Comparison of ENCODE assay signal across 8 cellular contexts in genomic region chrX:47831788-47832187, GRCh38. TPM values are rescaled to one million over a fixed set of nuclear protein-coding genes. Genes with fewer than 3 reads are reported as not detected.
DNase-seq lines count a peak whose midpoint lies in the region; ATAC-seq and TF ChIP-seq lines count a peak whose summit lies in the region.

No MANE protein-coding gene starts in this region.

- no peaks in the 10 kb centered on the region for H3K9me2 ChIP-seq in GM23338 (ENCODE audit: insufficient read depth)

- no peak overlapping the region for H3K4me3 ChIP-seq in GM23338

- DNase-seq in AML-193 (lab: John Stamatoyannopoulos, UW) (peak; percentile 27 to 34), GM23338 (ENCODE audit: low spot score) (peak; percentile 68), NCI-H446 treated with DMSO at 0.1 percent for 48 hours (lab: John Stamatoyannopoulos, UW) (peak; percentile 3), neural crest cell (ENCODE audit: low read depth, low spot score) (peak; percentile 27)
- peak; percentile 85 for DNase-seq in activated CD4-positive, alpha-beta T cell treated with anti-CD3 and anti-CD28 coated beads, Interleukin-2, amount 10 ng/mL, durations not matched to agents 24 days and 14 days
- DNase-seq in effector memory CD8-positive, alpha-beta T cell, result peak; percentile 46 to 49 (median 48)

- H3K9me3 Mint-ChIP-seq in GM23338, result no peaks in the 10 kb centered on the region
- no peaks in the 10 kb centered on the region for H3K9me3 Mint-ChIP-seq in activated CD4-positive, alpha-beta T cell treated with anti-CD3 and anti-CD28 coated beads, Interleukin-2, amount 10 ng/mL, durations not matched to agents 24 days and 14 days
- H3K9me3 Mint-ChIP-seq in effector memory CD8-positive, alpha-beta T cell, result no peaks in the 10 kb centered on the region
- no peaks in the 10 kb centered on the region for H3K9me3 Mint-ChIP-seq in neural crest cell

- no peaks in the 10 kb centered on the region for H3F3A ChIP-seq in GM23338 (replicated peaks; ENCODE audit: low read depth)

- H3K27me3 ChIP-seq in GM23338 (ENCODE audit: insufficient read depth), result no peaks in the 10 kb centered on the region

- H3K36me3 ChIP-seq in GM23338 (ENCODE audit: insufficient read depth), result no peaks in the 10 kb centered on the region

- H3K36me3 Mint-ChIP-seq in GM23338 (ENCODE audit: low read depth) (no peaks in the 10 kb centered on the region), neural crest cell (ENCODE audit: low read depth) (no peaks in the 10 kb centered on the region)
- H3K36me3 Mint-ChIP-seq in activated CD4-positive, alpha-beta T cell treated with anti-CD3 and anti-CD28 coated beads, Interleukin-2, amount 10 ng/mL, durations not matched to agents 24 days and 14 days (ENCODE audit: low read depth), result peaks cover 5% of the 10 kb centered on the region
- peaks cover 5% of the 10 kb centered on the region for H3K36me3 Mint-ChIP-seq in effector memory CD8-positive, alpha-beta T cell (ENCODE audit: insufficient read depth)

- TF ChIP-seq CTCF in GM23338 (conservative IDR thresholded peaks at IDR 0.05; ENCODE audit: low read depth in 2 of 2), result peak; percentile 69 to 79
- peak; percentile 69 for TF ChIP-seq CTCF in neural crest cell (conservative IDR thresholded peaks at IDR 0.05)

- peaks cover 8% of the 10 kb centered on the region; the same call in 1 of the 2 replicates for H3K4me1 ChIP-seq in GM23338 (ENCODE audit: insufficient read depth)

- H3K79me2 ChIP-seq in GM23338 (replicated peaks; ENCODE audit: insufficient read depth), result no peaks in the 10 kb centered on the region

- H3K27ac ChIP-seq in GM23338 (ENCODE audit: low read depth), result no peak overlapping the region

- H4K20me1 ChIP-seq in GM23338 (replicated peaks; ENCODE audit: insufficient read depth), result no peaks in the 10 kb centered on the region

- ATAC-seq in GM23338 (peak; percentile 45), HG03045 (IDR thresholded peaks at IDR 0.05; ENCODE audit: unreplicated experiment) (no peak), GM19452 (IDR thresholded peaks at IDR 0.05; ENCODE audit: unreplicated experiment) (no peak)
- ATAC-seq in effector memory CD8-positive, alpha-beta T cell (replicated peaks), result peak; percentile 23

- H3K4me1 Mint-ChIP-seq in GM23338, result peaks cover 6% of the 10 kb centered on the region; the same call in 2 of the 3 replicates
- peaks cover 7% of the 10 kb centered on the region for H3K4me1 Mint-ChIP-seq in activated CD4-positive, alpha-beta T cell treated with anti-CD3 and anti-CD28 coated beads, Interleukin-2, amount 10 ng/mL, durations not matched to agents 24 days and 14 days
- peaks cover 8 to 10% of the 10 kb centered on the region in 2 donors for H3K4me1 Mint-ChIP-seq in effector memory CD8-positive, alpha-beta T cell (ENCODE audit: low read depth in 2 of 2)
- H3K4me1 Mint-ChIP-seq in neural crest cell, result peaks cover 11% of the 10 kb centered on the region

- H3K4me2 ChIP-seq in GM23338, result no peak overlapping the region

- H3K27me3 Mint-ChIP-seq in GM23338 (ENCODE audit: insufficient read depth, low read depth, poor library complexity), result peaks cover 7% of the 10 kb centered on the region
- H3K27me3 Mint-ChIP-seq in activated CD4-positive, alpha-beta T cell treated with anti-CD3 and anti-CD28 coated beads, Interleukin-2, amount 10 ng/mL, durations not matched to agents 24 days and 14 days, result no peaks in the 10 kb centered on the region
- H3K27me3 Mint-ChIP-seq in effector memory CD8-positive, alpha-beta T cell, result no peaks in the 10 kb centered on the region
- H3K27me3 Mint-ChIP-seq in neural crest cell (ENCODE audit: low read depth), result no peaks in the 10 kb centered on the region

- no peak overlapping the region for H2AFZ ChIP-seq in GM23338

- no peak overlapping the region for H3K4me3 Mint-ChIP-seq in GM23338
- H3K4me3 Mint-ChIP-seq in activated CD4-positive, alpha-beta T cell treated with anti-CD3 and anti-CD28 coated beads, Interleukin-2, amount 10 ng/mL, durations not matched to agents 24 days and 14 days, result no peak overlapping the region
- H3K4me3 Mint-ChIP-seq in effector memory CD8-positive, alpha-beta T cell, result no peak overlapping the region
- H3K4me3 Mint-ChIP-seq in neural crest cell, result no peak overlapping the region

- intact Hi-C loops in activated CD4-positive, alpha-beta T cell treated with anti-CD3 and anti-CD28 coated beads, Interleukin-2, amount 10 ng/mL, durations not matched to agents 24 days and 14 days (cut with micrococcal nuclease), result loop anchor here (1.0 kb wide), 1 partner anchor 195 kb away; no protein-coding TSS in a partner anchor

- H3K27ac Mint-ChIP-seq in GM23338 (no peak overlapping the region), neural crest cell (ENCODE audit: unreplicated experiment) (no peak overlapping the region)
- H3K27ac Mint-ChIP-seq in activated CD4-positive, alpha-beta T cell treated with anti-CD3 and anti-CD28 coated beads, Interleukin-2, amount 10 ng/mL, durations not matched to agents 24 days and 14 days, result no peak overlapping the region
- no peak overlapping the region for H3K27ac Mint-ChIP-seq in effector memory CD8-positive, alpha-beta T cell

TF ChIP-seq in GM23338, 12 proteins besides CTCF, POLR2A, EP300 and RAD21:
- TF ChIP-seq ZNF331 (CRISPR knock-in tag; IDR thresholded peaks at IDR 0.05; ENCODE audit: low read depth) (no peak), ZNF462 (CRISPR knock-in tag; IDR thresholded peaks at IDR 0.05) (no peak), STAT1 (IDR thresholded peaks at IDR 0.05; ENCODE audit: unreplicated experiment) (no peak), POLR2AphosphoS5 (IDR thresholded peaks at IDR 0.05; ENCODE audit: low read depth) (no peak), CREB1 (CRISPR knock-in tag; IDR thresholded peaks at IDR 0.05; ENCODE audit: low read depth) (no peak), EZH2 (IDR thresholded peaks at IDR 0.05; ENCODE audit: low read depth, unreplicated experiment) (no peak), EZH2phosphoT487 (IDR thresholded peaks at IDR 0.05; ENCODE audit: unreplicated experiment) (no peak)

RNA-seq across cellular contexts. Expression of gene ZNF81, which starts 4.9 kb away (rescaled TPM):
- 8.9 and 9.9 TPM in 2 replicates for total RNA-seq in GM23338 (2014; rRNA removed; shearing (Covaris generic))
- 3.4 and 6.1 TPM in 2 replicates for polyA plus RNA-seq in GM23338 (2016; fragmentation: Nextera tagmentation; extraction: Ambion mirVana)
- 4.0 and 9.0 TPM in 2 replicates for total RNA-seq in activated CD4-positive, alpha-beta T cell treated with anti-CD3 and anti-CD28 coated beads, Interleukin-2, amount 10 ng/mL, durations not matched to agents 24 days and 14 days
- total RNA-seq in neural crest cell, result 10.1 and 12.3 TPM in 2 replicates

Comparison
In these comparisons a context has a peak if more than half of its experiments do, and no peak if none do; other contexts are left out.
1. DNase-seq: peak in every context shown above with its lines; median percentile 85 in activated CD4-positive, alpha-beta T cell treated with anti-CD3 and anti-CD28 coated beads, Interleukin-2, amount 10 ng/mL, durations not matched to agents 24 days and 14 days; 68 in GM23338; 48 in effector memory CD8-positive, alpha-beta T cell; 30 in AML-193; 27 in neural crest cell; 3 in NCI-H446 treated with DMSO at 0.1 percent for 48 hours.
2. ATAC-seq: peak in GM23338 (single experiment) and effector memory CD8-positive, alpha-beta T cell (single experiment); none in HG03045 (single experiment) and GM19452 (single experiment).